ENCODE assay signal across 1 cellular context in genomic region chr9:38170763-38171537, GRCh38.
TF ChIP-seq lines count a peak whose summit lies in the region.
"Not testable (repeated sequence)": the region's sequence is repeated elsewhere in the genome, so short reads cannot be mapped to it uniquely, and the experiment has no call there.

No MANE protein-coding gene starts in this region.

TF ChIP-seq in K562, 482 proteins besides CTCF, POLR2A, EP300 and RAD21 (continued from another document and continues in another):
- peak in 1 of 3 experiments; percentile 42; a peak in 1 of 6 replicates for TF ChIP-seq ZBTB11 (CRISPR knock-in tag; IDR thresholded peaks at IDR 0.05)
- peak; percentile 87 for TF ChIP-seq CBFA2T2 (conservative IDR thresholded peaks at IDR 0.05)
- peak; percentile 13 to 47; a peak in 1 of 4 replicates for TF ChIP-seq MNT (conservative IDR thresholded peaks at IDR 0.05)
- peak; percentile 90 for TF ChIP-seq TRIM28 (IDR thresholded peaks at IDR 0.05)
- TF ChIP-seq MGA (IDR thresholded peaks at IDR 0.05) = peak; percentile 32; the same call in 1 of the 2 replicates
- peak; percentile 64 for TF ChIP-seq MAFF (IDR thresholded peaks at IDR 0.05; ENCODE audit: low read length)
- TF ChIP-seq ARID1B (IDR thresholded peaks at IDR 0.05) = peak; percentile 93
- TF ChIP-seq THRA (IDR thresholded peaks at IDR 0.05) = peak; percentile 49; the same call in 1 of the 2 replicates
- peak; percentile 93 for TF ChIP-seq ATF7 (IDR thresholded peaks at IDR 0.05)
- TF ChIP-seq TCF15 (CRISPR knock-in tag; IDR thresholded peaks at IDR 0.05) = peak; percentile 82; the same call in 1 of the 2 replicates
- peak; percentile 60; the same call in 1 of the 2 replicates for TF ChIP-seq ZNF24 (IDR thresholded peaks at IDR 0.05)
- 0 out of 2 replicates have a peak, but pooled peaks have one; percentile 31 for TF ChIP-seq HBP1 (CRISPR knock-in tag; IDR thresholded peaks at IDR 0.05)
- TF ChIP-seq FOXM1 (IDR thresholded peaks at IDR 0.05; ENCODE audit: low read depth) = peak; percentile 99
- not testable (repeated sequence) for TF ChIP-seq FOXM1 (CRISPR knock-in tag; IDR thresholded peaks at IDR 0.05; ENCODE audit: low read depth); NR2C2 (CRISPR knock-in tag; IDR thresholded peaks at IDR 0.05)
- peak; percentile 93 for TF ChIP-seq NCOA1 (IDR thresholded peaks at IDR 0.05; ENCODE audit: low read depth)
- TF ChIP-seq LEF1 (IDR thresholded peaks at IDR 0.05) = peak; percentile 90
- TF ChIP-seq XRCC3 (IDR thresholded peaks at IDR 0.05) = 0 out of 2 replicates have a peak, but pooled peaks have one; percentile 77
- TF ChIP-seq NCOR1 (IDR thresholded peaks at IDR 0.05) = peak; percentile 82
- TF ChIP-seq NR2C2 (tag; IDR thresholded peaks at IDR 0.05) = peak; percentile 82
- TF ChIP-seq OTX1 (CRISPR knock-in tag; IDR thresholded peaks at IDR 0.05) = peak; percentile 83
- TF ChIP-seq RAD51 (IDR thresholded peaks at IDR 0.05; ENCODE audit: borderline replicate concordance, low read depth) = peak; percentile 66
- TF ChIP-seq MAFK (IDR thresholded peaks at IDR 0.05; ENCODE audit: low read length) = peak; percentile 63; the same call in 1 of the 2 replicates
- TF ChIP-seq CC2D1A (IDR thresholded peaks at IDR 0.05) = peak; percentile 96
- TF ChIP-seq RCOR1 (IDR thresholded peaks at IDR 0.05; ENCODE audit: borderline replicate concordance in 1 of 2, low read depth in 2 of 2, low read length in 2 of 2) = 0 out of 4 replicates have a peak, but pooled peaks of 1 of the 2 experiments have one; percentile 28
- TF ChIP-seq RFX1 (IDR thresholded peaks at IDR 0.05) = peak; percentile 41; the same call in 1 of the 2 replicates
- peak; percentile 72 for TF ChIP-seq ELF1 (tag; IDR thresholded peaks at IDR 0.05)
- TF ChIP-seq MTA3 (IDR thresholded peaks at IDR 0.05; ENCODE audit: borderline replicate concordance) = peak; percentile 17; the same call in 1 of the 2 replicates
- 0 out of 2 replicates have a peak, but pooled peaks have one; percentile 25 for TF ChIP-seq ZNF197 (CRISPR knock-in tag; IDR thresholded peaks at IDR 0.05; ENCODE audit: low read depth)
- 0 out of 2 replicates have a peak, but pooled peaks have one; percentile 19 for TF ChIP-seq ZNF592 (IDR thresholded peaks at IDR 0.05)
- peak; percentile 52 for TF ChIP-seq CREM (IDR thresholded peaks at IDR 0.05; ENCODE audit: low read depth)
- peak; percentile 83 for TF ChIP-seq TCF3 (CRISPR knock-in tag; IDR thresholded peaks at IDR 0.05)
- TF ChIP-seq ELF4 (CRISPR knock-in tag; IDR thresholded peaks at IDR 0.05) = peak; percentile 70
- TF ChIP-seq MAFG (tag; conservative IDR thresholded peaks at IDR 0.05) = peak; percentile 86
- TF ChIP-seq FOXK2 (conservative IDR thresholded peaks at IDR 0.05 in 1 of 2, IDR thresholded peaks at IDR 0.05 in 1 of 2; ENCODE audit: low read depth in 2 of 2) = peak; percentile 66 to 73
